Comparison of ENCODE assay signal across 11 cellular contexts in genomic region chr2:25305809-25306208, GRCh38. TPM values are rescaled to one million over a fixed set of nuclear protein-coding genes. Genes with fewer than 3 reads are reported as not detected.
DNase-seq lines count a peak whose midpoint lies in the region; ATAC-seq, FAIRE-seq and TF ChIP-seq lines count a peak whose summit lies in the region.
"Had no signal": no experiment of that assay in that cellular context is flagged by ENCODE, and none has a peak within 500 bp of the region (broad histone marks: within the 10 kb centered on the region; RNA-seq: fewer than 3 reads in every experiment).

No MANE protein-coding gene starts in this region.

- H3K9me3 Mint-ChIP-seq in activated T-helper 2 cell treated with anti-CD3 and anti-CD28 coated beads, Interferon-gamma antibody, Interleukin-2, Interleukin-4, amounts not matched to agents 10 μg/mL and 5 μg/mL and 100 μg/mL, durations not matched to agents 14 hours and 24 hours and 36 hours = no peaks in the 10 kb centered on the region
- H3K9me3 Mint-ChIP-seq: stimulated activated memory B cell treated with anti-CD40 and anti-IgM and Interleukin-4, amounts not matched to agents 10 μg/mL and 1 μg/mL and 100 μg/mL, for 72 hours had no signal

- H3K27ac ChIP-seq in gastroesophageal sphincter = peak overlapping the region in 3 of 4 donors; percentile 30 to 49 (median 41)
- H3K27ac ChIP-seq: PC-9 had no signal

- H3K9me3 ChIP-seq in gastroesophageal sphincter = no peaks in the 10 kb centered on the region

- WGBS in gastroesophageal sphincter (ENCODE audit: low coverage in 1 of 2), 2 donors = 20% methylated on average over 1 of the region's 10 CpGs

- TF ChIP-seq CTCF in gastroesophageal sphincter (IDR thresholded peaks at IDR 0.05) = no peak

- no peak for ATAC-seq in gastroesophageal sphincter
- ATAC-seq: HCT116; stimulated activated memory B cell treated with anti-CD40 and anti-IgM and Interleukin-4, amounts not matched to agents 10 μg/mL and 1 μg/mL and 100 μg/mL, for 72 hours had no signal

- intact Hi-C loops in activated T-helper 2 cell treated with anti-CD3 and anti-CD28 coated beads, Interferon-gamma antibody, Interleukin-2, Interleukin-4, amounts not matched to agents 10 μg/mL and 5 μg/mL and 100 μg/mL, durations not matched to agents 14 hours and 24 hours and 36 hours (cut with micrococcal nuclease) = no loop called here

- no peak overlapping the region for H3K27ac Mint-ChIP-seq in activated T-helper 2 cell treated with anti-CD3 and anti-CD28 coated beads, Interferon-gamma antibody, Interleukin-2, Interleukin-4, amounts not matched to agents 10 μg/mL and 5 μg/mL and 100 μg/mL, durations not matched to agents 14 hours and 24 hours and 36 hours
- H3K27ac Mint-ChIP-seq: stimulated activated memory B cell treated with anti-CD40 and anti-IgM and Interleukin-4, amounts not matched to agents 10 μg/mL and 1 μg/mL and 100 μg/mL, for 72 hours had no signal

- no peak for DNase-seq in GM12891 (ENCODE audit: insufficient read length, low spot score)
- DNase-seq in NCI-H82 (lab: John Stamatoyannopoulos, UW) = peak; percentile 86
- peak; percentile 19 for DNase-seq in stromal cell of bone marrow (ENCODE audit: low read depth)
- DNase-seq in activated T-helper 2 cell treated with anti-CD3 and anti-CD28 coated beads, Interferon-gamma antibody, Interleukin-2, Interleukin-4, amounts not matched to agents 10 μg/mL and 5 μg/mL and 100 μg/mL, durations not matched to agents 14 hours and 24 hours and 36 hours (ENCODE audit: low spot score) = no peak
- DNase-seq in cerebellar nuclear complex (lab: John Stamatoyannopoulos, UW) = no peak
- no peak for DNase-seq in NCI-H1930 (lab: John Stamatoyannopoulos, UW)
- no peak for DNase-seq in dedifferentiated amniotic fluid mesenchymal stem cell (ENCODE audit: extremely low spot score)

- H3K4me1 Mint-ChIP-seq in activated T-helper 2 cell treated with anti-CD3 and anti-CD28 coated beads, Interferon-gamma antibody, Interleukin-2, Interleukin-4, amounts not matched to agents 10 μg/mL and 5 μg/mL and 100 μg/mL, durations not matched to agents 14 hours and 24 hours and 36 hours (ENCODE audit: low read depth) = peaks cover 56% of the 10 kb centered on the region

- no peak overlapping the region for H3K4me3 Mint-ChIP-seq in activated T-helper 2 cell treated with anti-CD3 and anti-CD28 coated beads, Interferon-gamma antibody, Interleukin-2, Interleukin-4, amounts not matched to agents 10 μg/mL and 5 μg/mL and 100 μg/mL, durations not matched to agents 14 hours and 24 hours and 36 hours (ENCODE audit: low read depth)
- H3K4me3 Mint-ChIP-seq: stimulated activated memory B cell treated with anti-CD40 and anti-IgM and Interleukin-4, amounts not matched to agents 10 μg/mL and 1 μg/mL and 100 μg/mL, for 72 hours had no signal

- no peak overlapping the region for H3K4me3 ChIP-seq in gastroesophageal sphincter
- H3K4me3 ChIP-seq: PC-9 had no signal

- H3K36me3 ChIP-seq in gastroesophageal sphincter = peaks cover 0 to 26% of the 10 kb centered on the region in 2 donors

- FAIRE-seq in GM12891 (lab: Jason Lieb, UNC) = peak; percentile 87

- H3K4me1 ChIP-seq in gastroesophageal sphincter = peaks cover 4 to 97% (median 47%) of the 10 kb centered on the region in 3 donors

- TF ChIP-seq POLR2A in GM12891 (IDR thresholded peaks at IDR 0.05; ENCODE audit: low read depth, low read length) = no peak
- no peak for TF ChIP-seq POLR2A in gastroesophageal sphincter (IDR thresholded peaks at IDR 0.05)

- no peaks in the 10 kb centered on the region for H3K27me3 Mint-ChIP-seq in activated T-helper 2 cell treated with anti-CD3 and anti-CD28 coated beads, Interferon-gamma antibody, Interleukin-2, Interleukin-4, amounts not matched to agents 10 μg/mL and 5 μg/mL and 100 μg/mL, durations not matched to agents 14 hours and 24 hours and 36 hours (ENCODE audit: low read depth)
- H3K27me3 Mint-ChIP-seq: stimulated activated memory B cell treated with anti-CD40 and anti-IgM and Interleukin-4, amounts not matched to agents 10 μg/mL and 1 μg/mL and 100 μg/mL, for 72 hours had no signal

- TF ChIP-seq EP300 in gastroesophageal sphincter (IDR thresholded peaks at IDR 0.05) = no peak

- no peaks in the 10 kb centered on the region for H3K27me3 ChIP-seq in gastroesophageal sphincter

- peaks cover 91% of the 10 kb centered on the region for H3K36me3 Mint-ChIP-seq in activated T-helper 2 cell treated with anti-CD3 and anti-CD28 coated beads, Interferon-gamma antibody, Interleukin-2, Interleukin-4, amounts not matched to agents 10 μg/mL and 5 μg/mL and 100 μg/mL, durations not matched to agents 14 hours and 24 hours and 36 hours (ENCODE audit: low read depth)

TF ChIP-seq in GM12891, 5 proteins besides CTCF, POLR2A, EP300 and RAD21:
- TF ChIP-seq PAX5 (IDR thresholded peaks at IDR 0.05; ENCODE audit: insufficient read depth, low read length, severe bottlenecking) (no peak), POLR2AphosphoS5 (IDR thresholded peaks at IDR 0.05; ENCODE audit: low read depth, low read length) (no peak), TAF1 (IDR thresholded peaks at IDR 0.05; ENCODE audit: low read depth, low read length) (no peak), POU2F2 (IDR thresholded peaks at IDR 0.05; ENCODE audit: low read depth, low read length) (no peak), SPI1 (IDR thresholded peaks at IDR 0.05; ENCODE audit: low read depth, low read length) (no peak)

RNA-seq across cellular contexts. Expression of gene DNMT3A, which starts 35.9 kb away (rescaled TPM):
- 35.0 TPM for polyA plus RNA-seq in GM12891 (2012; ENCODE audit: low read depth, missing spikeins)
- 10 to 100 TPM; 14.7 to 40.2 (median 18.3) TPM for total RNA-seq in gastroesophageal sphincter
- 86.8 and 91.3 TPM in 2 replicates for total RNA-seq in activated T-helper 2 cell treated with anti-CD3 and anti-CD28 coated beads, Interferon-gamma antibody, Interleukin-2, Interleukin-4, amounts not matched to agents 10 μg/mL and 5 μg/mL and 100 μg/mL, durations not matched to agents 14 hours and 24 hours and 36 hours

Comparison
In these comparisons a context has a peak if more than half of its experiments do, and no peak if none do; other contexts are left out.
1. DNase-seq: peak in NCI-H82 (single experiment) and stromal cell of bone marrow (single experiment); none in GM12891 (single experiment), activated T-helper 2 cell treated with anti-CD3 and anti-CD28 coated beads, Interferon-gamma antibody, Interleukin-2, Interleukin-4, amounts not matched to agents 10 μg/mL and 5 μg/mL and 100 μg/mL, durations not matched to agents 14 hours and 24 hours and 36 hours (single experiment), cerebellar nuclear complex (0 of 2), NCI-H1930 (0 of 2) and dedifferentiated amniotic fluid mesenchymal stem cell (single experiment).